In genomic region chr7:23276381-23276780, GRCh38 we compare ENCODE assay signal across 13 cellular contexts. TPM values are rescaled to one million over a fixed set of nuclear protein-coding genes. Genes with fewer than 3 reads are reported as not detected.
DNase-seq lines count a peak whose midpoint lies in the region; ATAC-seq and TF ChIP-seq lines count a peak whose summit lies in the region.
"Had no signal": no experiment of that assay in that cellular context is flagged by ENCODE, and none has a peak within 500 bp of the region (broad histone marks: within the 10 kb centered on the region; RNA-seq: fewer than 3 reads in every experiment).

No MANE protein-coding gene starts in this region.

- H3K4me3 Mint-ChIP-seq in osteocyte (ENCODE audit: unreplicated experiment), result no peak overlapping the region
- H3K4me3 Mint-ChIP-seq: activated naive CD8-positive, alpha-beta T cell treated with anti-CD3 and anti-CD28 coated beads, Interleukin-2, amount 10 ng/mL, durations not matched to agents 7 days and 5 days had no signal

- peak; percentile 37 for DNase-seq in NCI-H82 (lab: John Stamatoyannopoulos, UW)
- no peak for DNase-seq in NCI-H82 treated with DMSO at 0.1 percent for 48 hours (lab: John Stamatoyannopoulos, UW; ENCODE audit: unreplicated experiment)
- peak; percentile 76 for DNase-seq in NAMALWA (ENCODE audit: low spot score)
- no peak for DNase-seq in astrocyte of the cerebellum (ENCODE audit: low read depth)
- no peak for DNase-seq in osteocyte (ENCODE audit: extremely low spot score, unreplicated experiment)
- DNase-seq in NCI-H510A (lab: John Stamatoyannopoulos, UW), result no peak
- no peak for DNase-seq in AG20443 (ENCODE audit: low spot score)
- DNase-seq: ACHN; activated CD4-positive, alpha-beta T cell treated with anti-CD3 and anti-CD28 coated beads for 1 hour; activated naive CD8-positive, alpha-beta T cell treated with anti-CD3 and anti-CD28 coated beads, Interleukin-2, amount 10 ng/mL, durations not matched to agents 7 days and 5 days; effector memory CD4-positive, alpha-beta T cell; upper lobe of right lung had no signal

- H3K27me3 Mint-ChIP-seq in osteocyte (ENCODE audit: unreplicated experiment), result peaks cover 3% of the 10 kb centered on the region

- TF ChIP-seq CTCF in astrocyte of the cerebellum (IDR thresholded peaks at IDR 0.05; ENCODE audit: low read depth, low read length, missing control alignments) (peak; percentile 16), osteocyte (IDR thresholded peaks at IDR 0.05) (peak; percentile 35)

- peaks cover 5% of the 10 kb centered on the region for H3K36me3 Mint-ChIP-seq in osteocyte (ENCODE audit: unreplicated experiment)
- H3K36me3 Mint-ChIP-seq: activated naive CD8-positive, alpha-beta T cell treated with anti-CD3 and anti-CD28 coated beads, Interleukin-2, amount 10 ng/mL, durations not matched to agents 7 days and 5 days had no signal

- no peak for ATAC-seq in GM18517 (IDR thresholded peaks at IDR 0.05; ENCODE audit: unreplicated experiment)
- ATAC-seq: upper lobe of right lung had no signal

- peaks cover 4% of the 10 kb centered on the region for H3K4me1 Mint-ChIP-seq in osteocyte (ENCODE audit: unreplicated experiment)

- no peaks in the 10 kb centered on the region for H3K9me3 Mint-ChIP-seq in osteocyte (ENCODE audit: unreplicated experiment)
- H3K9me3 Mint-ChIP-seq: activated naive CD8-positive, alpha-beta T cell treated with anti-CD3 and anti-CD28 coated beads, Interleukin-2, amount 10 ng/mL, durations not matched to agents 7 days and 5 days had no signal

- no peak overlapping the region for H3K4me3 ChIP-seq in astrocyte of the cerebellum (ENCODE audit: low read depth, low read length)
- H3K4me3 ChIP-seq: upper lobe of right lung had no signal

- in situ Hi-C loops in astrocyte of the cerebellum (cut with HindIII; ENCODE audit: low sequenced_read_pairs), result no loop called here

- H3K27ac Mint-ChIP-seq in osteocyte (ENCODE audit: unreplicated experiment), result no peak overlapping the region
- H3K27ac Mint-ChIP-seq: activated naive CD8-positive, alpha-beta T cell treated with anti-CD3 and anti-CD28 coated beads, Interleukin-2, amount 10 ng/mL, durations not matched to agents 7 days and 5 days had no signal

RNA-seq across cellular contexts. Expression of gene MALSU1, which starts 22.8 kb away (rescaled TPM):
- 44.8 and 46.2 TPM in 2 replicates for total RNA-seq in osteocyte

RNA-seq across cellular contexts. Expression of gene GPNMB, which starts 29.8 kb away (rescaled TPM):
- 97.2 and 116 TPM in 2 replicates for total RNA-seq in osteocyte

Comparison
In these comparisons a context has a peak if more than half of its experiments do, and no peak if none do; other contexts are left out.
1. DNase-seq: peak in NCI-H82 (single experiment) and NAMALWA (single experiment); none in NCI-H82 treated with DMSO at 0.1 percent for 48 hours (single experiment), astrocyte of the cerebellum (single experiment), osteocyte (single experiment), NCI-H510A (single experiment) and AG20443 (single experiment).